In genomic region chr5:57911466-57911865, GRCh38 we compare ENCODE assay signal across 26 cellular contexts.
DNase-seq lines count a peak whose midpoint lies in the region; ATAC-seq, FAIRE-seq and TF ChIP-seq lines count a peak whose summit lies in the region.
"Had no signal": no experiment of that assay in that cellular context is flagged by ENCODE, and none has a peak within 500 bp of the region (broad histone marks: within the 10 kb centered on the region; RNA-seq: fewer than 3 reads in every experiment).

No MANE protein-coding gene starts in this region.

- peak; percentile 21 for DNase-seq in IMR-90
- DNase-seq in NCI-H69 (lab: John Stamatoyannopoulos, UW) = peak; percentile 53
- DNase-seq in fibroblast of the aortic adventitia (ENCODE audit: low read depth) = peak; percentile 21
- DNase-seq in retinal pigment epithelial cell (ENCODE audit: low read depth) = peak; percentile 57
- no peak for DNase-seq in HepG2 (ENCODE audit: low spot score)
- no peak for DNase-seq in COLO668 (lab: John Stamatoyannopoulos, UW; ENCODE audit: unreplicated experiment)
- DNase-seq: BE2C; Calu3; CD8-positive, alpha-beta memory T cell; DND-41; GOT3; Kasumi-1; MG63; NCI-H1105 treated with DMSO at 0.1 percent for 48 hours; NCI-H146; NCI-H2029; NCI-H226; NCI-H510A; SIG-M5 had no signal

- no peaks in the 10 kb centered on the region for H3K79me1 ChIP-seq in IMR-90 (ENCODE audit: low read depth in 1 of 2, low read length in 2 of 2)

- no peak overlapping the region for H3K56ac ChIP-seq in IMR-90 (ENCODE audit: extremely low read depth, insufficient read depth, low read length)

- no CpG with 5 or more reads among the region's 1 CpG for WGBS in IMR-90 (ENCODE audit: extremely low coverage in 2 of 2, insufficient read length in 1 of 2), 2 experiments
- WGBS in HepG2 (ENCODE audit: low lambda C conversion rate) = 0% methylated on average over 1 of the region's 1 CpG
- 86 to 93% methylated on average over 1 of the region's 1 CpG for WGBS in gastroesophageal sphincter (ENCODE audit: low coverage in 1 of 2), 2 donors

- no peak for TF ChIP-seq POLR2A in IMR-90 (IDR thresholded peaks at IDR 0.05; ENCODE audit: low read depth, low read length)
- TF ChIP-seq POLR2A in HepG2 (IDR thresholded peaks at IDR 0.05; ENCODE audit: insufficient read depth in 1 of 2, low read depth in 2 of 2, low read length in 2 of 2) = no peak
- no peak for TF ChIP-seq POLR2A in gastroesophageal sphincter (IDR thresholded peaks at IDR 0.05)

- no peaks in the 10 kb centered on the region for H3K79me2 ChIP-seq in HepG2 (ENCODE audit: insufficient read depth, low read length)

- no peaks in the 10 kb centered on the region for H3K9me1 ChIP-seq in IMR-90 (ENCODE audit: insufficient read depth, low read length)

- in situ Hi-C loops in IMR-90 (cut with MboI; ENCODE audit: low sequenced_read_pairs) = no loop called here
- in situ Hi-C loops in HepG2 (cut with HindIII; ENCODE audit: extremely low pct_ligation_motif_present, low pct_unique_long_range_greater_than_20kb) = no loop called here

- CTCF ChIA-PET in IMR-90 (lab: Yijun Ruan, JAX) = no interaction called here
- CTCF ChIA-PET in HepG2 (lab: Yijun Ruan, JAX; ENCODE audit: low intra/inter-chr PET ratio, low total read pairs) = no interaction called here

- H3K27me3 ChIP-seq in IMR-90 (ENCODE audit: control insufficient read depth, insufficient read depth, low read length) (no peaks in the 10 kb centered on the region), HepG2 (ENCODE audit: control insufficient read depth in 1 of 2, insufficient read depth in 2 of 2, low read length in 2 of 2) (no peaks in the 10 kb centered on the region; a peak in 2 of 5 replicates), gastroesophageal sphincter (no peaks in the 10 kb centered on the region)
- H3K27me3 ChIP-seq: MG63 had no signal

- no peak overlapping the region for H3K9ac ChIP-seq in IMR-90 (ENCODE audit: low read depth, low read length)
- no peak overlapping the region for H3K9ac ChIP-seq in HepG2 (ENCODE audit: insufficient read depth, low read depth, low read length)

- H2BK5ac ChIP-seq in IMR-90 (ENCODE audit: low read depth, low read length, poor library complexity, severe bottlenecking) = no peak overlapping the region

- TF ChIP-seq CTCF in IMR-90 (conservative IDR thresholded peaks at IDR 0.05; ENCODE audit: low read depth, low read length) (no peak), fibroblast of the aortic adventitia (IDR thresholded peaks at IDR 0.05; ENCODE audit: insufficient read depth, low read length) (no peak), retinal pigment epithelial cell (conservative IDR thresholded peaks at IDR 0.05; ENCODE audit: low read depth, low read length) (no peak), HepG2 (CRISPR knock-in tag; IDR thresholded peaks at IDR 0.05) (no peak), gastroesophageal sphincter (IDR thresholded peaks at IDR 0.05) (no peak)

- H3K4ac ChIP-seq in IMR-90 (ENCODE audit: low read depth, low read length) = 0 out of 2 replicates have a peak overlapping the region, but pooled peaks have one; percentile 21

- no peak overlapping the region for H4K5ac ChIP-seq in IMR-90 (ENCODE audit: low read depth, low read length)

- no peak overlapping the region for H2AFZ ChIP-seq in IMR-90 (replicated peaks; ENCODE audit: low read length, poor library complexity)
- no peak overlapping the region for H2AFZ ChIP-seq in HepG2 (ENCODE audit: low read length)

- POLR2A ChIA-PET in IMR-90 (lab: Charles Lee; ENCODE audit: unreplicated experiment) = no interaction called here
- POLR2A ChIA-PET in HepG2 (lab: Yijun Ruan, JAX) = no interaction called here

- H3K14ac ChIP-seq in IMR-90 (replicated peaks; ENCODE audit: low read depth, low read length) = peak overlapping the region; percentile 65; the same call in 1 of the 2 replicates

- H3K4me2 ChIP-seq in IMR-90 (ENCODE audit: low read depth, low read length) (no peak overlapping the region), HepG2 (ENCODE audit: low read depth, low read length) (no peak overlapping the region)

- no peak for TF ChIP-seq RAD21 in IMR-90 (IDR thresholded peaks at IDR 0.05; ENCODE audit: low read length)
- no peak for TF ChIP-seq RAD21 in HepG2 (CRISPR knock-in tag; IDR thresholded peaks at IDR 0.05)

- no peak for TF ChIP-seq EP300 in HepG2 (IDR thresholded peaks at IDR 0.05; ENCODE audit: low read depth in 2 of 2, low read length in 2 of 2)
- TF ChIP-seq EP300 in HepG2 (CRISPR knock-in tag; IDR thresholded peaks at IDR 0.05; ENCODE audit: borderline replicate concordance) = no peak
- TF ChIP-seq EP300 in gastroesophageal sphincter (IDR thresholded peaks at IDR 0.05) = no peak

- no peak overlapping the region; the same call in 1 of the 2 replicates for H2AK5ac ChIP-seq in IMR-90 (ENCODE audit: low read depth, low read length)

- H2BK20ac ChIP-seq in IMR-90 (ENCODE audit: low read depth, low read length) = no peak overlapping the region

- H4K91ac ChIP-seq in IMR-90 (ENCODE audit: insufficient read depth, low read depth, low read length) = 0 out of 2 replicates have a peak overlapping the region, but pooled peaks have one; percentile 56

- FAIRE-seq in HepG2 (lab: Jason Lieb, UNC) = no peak
- FAIRE-seq: K562, RCC 7860 had no signal

- no peak overlapping the region; the same call in 1 of the 2 replicates for H3K18ac ChIP-seq in IMR-90 (ENCODE audit: low read depth, low read length)

- peak overlapping the region; percentile 33; the same call in 1 of the 2 replicates for H3K23ac ChIP-seq in IMR-90 (ENCODE audit: low read depth, low read length)

- H3K9me3 ChIP-seq in IMR-90 (ENCODE audit: control insufficient read depth, insufficient read depth, low read length) = no peaks in the 10 kb centered on the region
- H3K9me3 ChIP-seq in HepG2 (ENCODE audit: low read length) = no peaks in the 10 kb centered on the region
- H3K9me3 ChIP-seq in gastroesophageal sphincter = no peaks in the 10 kb centered on the region
- H3K9me3 ChIP-seq: BE2C, MG63 had no signal

- no peak overlapping the region for H3K4me3 ChIP-seq in IMR-90 (ENCODE audit: insufficient read depth, low read depth, low read length)
- no peak overlapping the region for H3K4me3 ChIP-seq in fibroblast of the aortic adventitia (ENCODE audit: low read depth, low read length)
- no peak overlapping the region for H3K4me3 ChIP-seq in retinal pigment epithelial cell (ENCODE audit: low read length)
- no peak overlapping the region for H3K4me3 ChIP-seq in HepG2 (replicated peaks in 1 of 3; ENCODE audit: insufficient read depth in 1 of 3, low read depth in 2 of 3, low read length in 3 of 3)
- no peak overlapping the region for H3K4me3 ChIP-seq in gastroesophageal sphincter
- H3K4me3 ChIP-seq: K562, MG63, SK-N-MC had no signal

- intact Hi-C loops in IMR-90 (cut with micrococcal nuclease) (no loop called here), HepG2 (cut with micrococcal nuclease; ENCODE audit: unreplicated experiment) (no loop called here)

- H3K4me1 ChIP-seq in IMR-90 (ENCODE audit: control insufficient read depth, insufficient read depth, low read length) (0 out of 2 replicates have a peak, but pooled peaks cover 2% of the 10 kb centered on the region), HepG2 (ENCODE audit: insufficient read depth, low read length) (no peaks in the 10 kb centered on the region), gastroesophageal sphincter (no peaks in the 10 kb centered on the region)
- H3K4me1 ChIP-seq: BE2C had no signal

- ATAC-seq in IMR-90 (ENCODE audit: low read depth) = no peak
- ATAC-seq in HepG2 = no peak
- no peak for ATAC-seq in gastroesophageal sphincter
- ATAC-seq in esophagus mucosa = no peak
- ATAC-seq: HCT116, K562 had no signal

- no peak overlapping the region for H2BK120ac ChIP-seq in IMR-90 (ENCODE audit: low read depth, low read length)

- no TSS peak for BruUV-seq in IMR-90 (replicated peaks; lab: Mats Ljungman, UMichigan)
- no TSS peak for BruUV-seq in HepG2 (replicated peaks; lab: Mats Ljungman, UMichigan)

- dilution Hi-C loops in IMR-90 (cut with HindIII; ENCODE audit: low sequenced_read_pairs, unreplicated experiment) = no loop called here

- H4K8ac ChIP-seq in IMR-90 (ENCODE audit: low read depth in 2 of 2, low read length in 2 of 2) = no peak overlapping the region

- no peaks in the 10 kb centered on the region for H4K20me1 ChIP-seq in IMR-90 (ENCODE audit: insufficient read depth, low read length)
- no peaks in the 10 kb centered on the region for H4K20me1 ChIP-seq in HepG2 (ENCODE audit: insufficient read depth, low read length)

- no peak overlapping the region for H3K27ac ChIP-seq in IMR-90 (ENCODE audit: insufficient read depth, low read length)
- H3K27ac ChIP-seq in HepG2 (ENCODE audit: extremely low read length, insufficient read depth, low read length) = no peak overlapping the region
- H3K27ac ChIP-seq in gastroesophageal sphincter = no peak overlapping the region
- H3K27ac ChIP-seq: HL-60, SK-N-MC had no signal

- no peak overlapping the region for H2AK9ac ChIP-seq in IMR-90 (replicated peaks; ENCODE audit: low read depth, low read length, poor library complexity)

- H2BK15ac ChIP-seq in IMR-90 (ENCODE audit: low read depth, low read length) = no peak overlapping the region; the same call in 2 of the 3 replicates

- H3K36me3 ChIP-seq in IMR-90 (ENCODE audit: control insufficient read depth, insufficient read depth, low read length) (no peaks in the 10 kb centered on the region), HepG2 (replicated peaks in 1 of 2; ENCODE audit: control insufficient read depth in 1 of 2, insufficient read depth in 2 of 2, low read length in 2 of 2) (no peaks in the 10 kb centered on the region), gastroesophageal sphincter (no peaks in the 10 kb centered on the region)
- H3K36me3 ChIP-seq: BE2C, MG63 had no signal

TF ChIP-seq in IMR-90, 13 proteins besides CTCF, POLR2A, EP300 and RAD21 (continues in another document):
- TF ChIP-seq NFE2L2 (IDR thresholded peaks at IDR 0.05; ENCODE audit: low read depth, low read length) (no peak), MXI1 (IDR thresholded peaks at IDR 0.05; ENCODE audit: borderline replicate concordance, low read depth, low read length) (no peak), CHD1 (IDR thresholded peaks at IDR 0.05; ENCODE audit: low read depth, low read length) (no peak), RFX5 (IDR thresholded peaks at IDR 0.05; ENCODE audit: low read depth, low read length) (no peak), SMC3 (IDR thresholded peaks at IDR 0.05; ENCODE audit: low read depth, low read length) (no peak)

TF ChIP-seq in HepG2, 621 proteins besides CTCF, POLR2A, EP300 and RAD21 (continues in another document):
- TF ChIP-seq, protein P1, sequence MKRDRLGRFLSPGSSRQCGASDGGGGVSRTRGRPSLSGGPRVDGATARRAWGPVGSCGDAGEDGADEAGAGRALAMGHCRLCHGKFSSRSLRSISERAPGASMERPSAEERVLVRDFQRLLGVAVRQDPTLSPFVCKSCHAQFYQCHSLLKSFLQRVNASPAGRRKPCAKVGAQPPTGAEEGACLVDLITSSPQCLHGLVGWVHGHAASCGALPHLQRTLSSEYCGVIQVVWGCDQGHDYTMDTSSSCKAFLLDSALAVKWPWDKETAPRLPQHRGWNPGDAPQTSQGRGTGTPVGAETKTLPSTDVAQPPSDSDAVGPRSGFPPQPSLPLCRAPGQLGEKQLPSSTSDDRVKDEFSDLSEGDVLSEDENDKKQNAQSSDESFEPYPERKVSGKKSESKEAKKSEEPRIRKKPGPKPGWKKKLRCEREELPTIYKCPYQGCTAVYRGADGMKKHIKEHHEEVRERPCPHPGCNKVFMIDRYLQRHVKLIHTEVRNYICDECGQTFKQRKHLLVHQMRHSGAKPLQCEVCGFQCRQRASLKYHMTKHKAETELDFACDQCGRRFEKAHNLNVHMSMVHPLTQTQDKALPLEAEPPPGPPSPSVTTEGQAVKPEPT (CRISPR knock-in tag; IDR thresholded peaks at IDR 0.05; ENCODE audit: low read depth) = no peak

Comparison
In these comparisons a context has a peak if more than half of its experiments do, and no peak if none do; other contexts are left out.
1. DNase-seq: peak in IMR-90 (single experiment), NCI-H69 (single experiment), fibroblast of the aortic adventitia (single experiment) and retinal pigment epithelial cell (single experiment); none in HepG2 (single experiment) and COLO668 (single experiment).